ENCODE assay signal across 8 cellular contexts in genomic region chr19:1261863-1262686, GRCh38. TPM values are rescaled to one million over a fixed set of nuclear protein-coding genes. Genes with fewer than 3 reads are reported as not detected.
DNase-seq lines count a peak whose midpoint lies in the region; ATAC-seq and TF ChIP-seq lines count a peak whose summit lies in the region.

No MANE protein-coding gene starts in this region.

- POLR2A ChIA-PET in WTC11 (lab: Charles Lee), result interaction anchor here (1.5 kb wide), 1 partner anchor 18 kb away, joined by 4 read pairs; no protein-coding TSS in a partner anchor

- peak overlapping the region; percentile 58 for H3K4me3 ChIP-seq in HAP-1
- H3K4me3 ChIP-seq in fibroblast of pulmonary artery (replicated peaks; ENCODE audit: low read depth, low read length), result peak overlapping the region; percentile 7

- DNase-seq in A172 (ENCODE audit: low spot score) (peak; percentile 84), HAP-1 (ENCODE audit: low spot score in 2 of 2) (no peak), WTC11 (ENCODE audit: low spot score) (no peak), fibroblast of pulmonary artery (ENCODE audit: low read depth) (no peak), omental fat pad (ENCODE audit: low spot score) (no peak)

- H3K9me3 Mint-ChIP-seq in WTC11, result no peaks in the 10 kb centered on the region

- in situ Hi-C loops in HAP-1 (cut with MboI; ENCODE audit: low sequenced_read_pairs), result no loop called here

- no peaks in the 10 kb centered on the region for H3K27me3 ChIP-seq in HAP-1 (ENCODE audit: low read depth)

- CTCF ChIA-PET in WTC11 (lab: Charles Lee), result interaction anchor here (0.8 to 15.6 kb wide), 6 partner anchors 9 to 92 kb away, joined by 3 to 648 read pairs (median 4); partner anchors contain the start of gene ATP5F1D

- H3K4me1 Mint-ChIP-seq in WTC11, result peaks cover 58% of the 10 kb centered on the region

- TF ChIP-seq CTCF in WTC11 (IDR thresholded peaks at IDR 0.05), result no peak
- no peak for TF ChIP-seq CTCF in fibroblast of pulmonary artery (IDR thresholded peaks at IDR 0.05; ENCODE audit: low read length, missing control alignments)
- no peak for TF ChIP-seq CTCF in omental fat pad (IDR thresholded peaks at IDR 0.05)

- H3K4me1 ChIP-seq in HAP-1, result peaks cover 34% of the 10 kb centered on the region

- peak overlapping the region; percentile 86 for H3K27ac Mint-ChIP-seq in WTC11

- peaks cover under 1% of the 10 kb centered on the region for H3K27me3 Mint-ChIP-seq in WTC11 (ENCODE audit: low read depth)

- no peak for ATAC-seq in WTC11
- ATAC-seq in omental fat pad (ENCODE audit: low FRiP score), result peak; percentile 27
- no peak for ATAC-seq in GM19467 (IDR thresholded peaks at IDR 0.05; ENCODE audit: unreplicated experiment)
- ATAC-seq in GM18517 (IDR thresholded peaks at IDR 0.05; ENCODE audit: unreplicated experiment), result no peak
- ATAC-seq in GM21423 (IDR thresholded peaks at IDR 0.05; ENCODE audit: unreplicated experiment), result no peak

- H3K36me3 Mint-ChIP-seq in WTC11, result peaks cover 9% of the 10 kb centered on the region

- H3K9me3 ChIP-seq in HAP-1, result no peaks in the 10 kb centered on the region

- peak overlapping the region; percentile 89 for H3K4me3 Mint-ChIP-seq in WTC11

- H3K36me3 ChIP-seq in HAP-1 (replicated peaks), result peaks cover 16% of the 10 kb centered on the region

TF ChIP-seq in WTC11, 78 proteins besides CTCF, POLR2A, EP300 and RAD21:
- TF ChIP-seq ZBTB21 (CRISPR knock-in tag; IDR thresholded peaks at IDR 0.05; ENCODE audit: borderline replicate concordance) (no peak; the same call in 1 of the 2 replicates), GRHL2 (CRISPR knock-in tag; IDR thresholded peaks at IDR 0.05; ENCODE audit: insufficient replicate concordance, severe bottlenecking) (no peak)

RNA-seq across cellular contexts. Expression of gene CIRBP, which starts 7.1 kb away (rescaled TPM):
- total RNA-seq in A172 (2014; rRNA removed; shearing (Covaris generic)), result 124 and 266 TPM in 2 replicates
- 256 to 298 TPM (median 256 TPM) in 3 replicates for total RNA-seq in WTC11 (2021)
- 100 to 1,000 TPM; 292 to 484 (median 372) TPM for total RNA-seq in omental fat pad

RNA-seq across cellular contexts. Expression of gene FAM174C, which starts 13.3 kb away (rescaled TPM):
- total RNA-seq in A172 (2014; rRNA removed; shearing (Covaris generic)), result 90.5 and 93.6 TPM in 2 replicates
- total RNA-seq in WTC11 (2021) (59.4 to 65.9 TPM (median 65.7 TPM) in 3 replicates), omental fat pad (10 to 100 TPM; 47.2 to 69.1 (median 59.3) TPM)

RNA-seq across cellular contexts. Expression of gene MIDN, which starts 13.7 kb away (rescaled TPM):
- total RNA-seq in A172 (2014; rRNA removed; shearing (Covaris generic)), result 7.0 and 19.2 TPM in 2 replicates
- total RNA-seq in WTC11 (2021) (189 to 190 TPM (median 189 TPM) in 3 replicates), omental fat pad (10 to 100 TPM; 24.5 to 68.6 (median 44.1) TPM)

RNA-seq across cellular contexts. Expression of gene ATP5F1D, which starts 20.5 kb away (rescaled TPM):
- total RNA-seq in A172 (2014; rRNA removed; shearing (Covaris generic)), result 42.2 and 78.9 TPM in 2 replicates
- total RNA-seq in WTC11 (2021) (262 to 277 TPM (median 270 TPM) in 3 replicates), omental fat pad (10 to 100 TPM; 46.4 to 76.0 (median 60.2) TPM)

RNA-seq across cellular contexts. Expression of gene EFNA2, which starts 23.6 kb away (rescaled TPM):
- total RNA-seq in A172 (2014; rRNA removed; shearing (Covaris generic)), result 9.1 and 9.9 TPM in 2 replicates
- total RNA-seq in WTC11 (2021) (11.4 to 14.2 TPM (median 12.6 TPM) in 3 replicates), omental fat pad (not detected)
